Comparison of ENCODE assay signal across 1 cellular context in genomic region chr12:50778663-50779590, GRCh38.
TF ChIP-seq lines count a peak whose summit lies in the region.

No MANE protein-coding gene starts in this region.

TF ChIP-seq in HepG2, 621 proteins besides CTCF, POLR2A, EP300 and RAD21 (continued from another document):
- TF ChIP-seq MNT (IDR thresholded peaks at IDR 0.05): no peak
